In the genomic region with DNA sequence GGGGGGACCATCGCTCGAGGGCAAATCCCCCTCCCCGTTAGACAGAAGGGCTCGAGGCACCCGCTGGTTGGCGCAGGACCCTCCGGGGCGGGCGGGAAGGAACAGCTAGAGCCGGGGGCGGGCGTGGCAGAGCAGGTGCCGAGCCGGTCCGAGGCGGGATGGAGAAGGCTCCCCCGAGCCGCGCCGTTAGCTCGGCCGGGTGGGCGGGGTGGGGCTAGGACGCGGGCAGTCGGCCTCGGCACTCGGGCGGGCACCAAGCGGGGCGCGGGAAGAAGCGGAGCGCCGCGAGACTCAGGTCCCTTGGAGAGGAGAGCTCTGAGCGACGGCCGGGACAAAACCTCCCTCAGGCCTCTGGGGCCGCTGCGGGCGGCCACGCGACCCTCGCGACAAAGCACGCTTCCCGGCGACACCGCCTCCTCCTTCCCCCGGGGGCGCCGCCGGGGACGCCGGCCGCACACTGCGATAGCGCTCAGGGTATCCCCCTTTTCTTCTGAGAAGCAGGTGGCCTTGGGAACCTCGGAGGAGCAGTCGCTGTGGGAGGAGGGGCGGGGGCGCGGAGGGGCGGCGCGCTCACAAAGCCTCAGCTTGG, we compare ENCODE assay signal across 9 cellular contexts. TPM values are rescaled to one million over a fixed set of nuclear protein-coding genes. Genes with fewer than 3 reads are reported as not detected.
A peak's percentile ranks its signal among the peaks of the same experiment; 100 is the strongest.
DNase-seq lines count a peak whose midpoint lies in the region; ATAC-seq and TF ChIP-seq lines count a peak whose summit lies in the region.
"Had no signal": no experiment of that assay in that cellular context is flagged by ENCODE, and none has a peak within 500 bp of the region (broad histone marks: within the 10 kb centered on the region; RNA-seq: fewer than 3 reads in every experiment).

No MANE protein-coding gene starts in this region.

- peaks cover 14 to 25% (median 22%) of the 10 kb centered on the region in 4 donors for H3K4me1 ChIP-seq in transverse colon
- peaks cover 8% of the 10 kb centered on the region for H3K4me1 ChIP-seq in CD4-positive, alpha-beta memory T cell (ENCODE audit: insufficient read depth, low read length)

- no peaks in the 10 kb centered on the region for H3K36me3 ChIP-seq in transverse colon
- H3K36me3 ChIP-seq in CD4-positive, alpha-beta memory T cell (ENCODE audit: insufficient read depth, low read length) = no peaks in the 10 kb centered on the region

- H3K9me3 Mint-ChIP-seq in CD4-positive, alpha-beta memory T cell = no peaks in the 10 kb centered on the region

- no peak overlapping the region for H3K4me3 Mint-ChIP-seq in CD4-positive, alpha-beta memory T cell

- no peaks in the 10 kb centered on the region for H3K9me3 ChIP-seq in transverse colon
- no peaks in the 10 kb centered on the region for H3K9me3 ChIP-seq in CD4-positive, alpha-beta memory T cell (ENCODE audit: control insufficient read depth in 1 of 2, low read length in 2 of 2)

- H3K27ac Mint-ChIP-seq in CD4-positive, alpha-beta memory T cell = no peak overlapping the region

- TF ChIP-seq EP300 in transverse colon (IDR thresholded peaks at IDR 0.05; ENCODE audit: low read depth) = no peak

- no peaks in the 10 kb centered on the region for H3K36me3 Mint-ChIP-seq in CD4-positive, alpha-beta memory T cell

- DNase-seq in astrocyte of the spinal cord (ENCODE audit: low read depth, low spot score) (no peak), left kidney (ENCODE audit: low read depth, low spot score) (peak; percentile 78), transverse colon (no peak), HT-29 (ENCODE audit: low spot score) (no peak)
- no peak for DNase-seq in activated CD8-positive, alpha-beta memory T cell treated with anti-CD3 and anti-CD28 coated beads for 24 hours
- no peak for DNase-seq in CD4-positive, alpha-beta memory T cell

- H3K4me3 ChIP-seq in astrocyte of the spinal cord (ENCODE audit: low read depth, low read length) (peak overlapping the region; percentile 54), transverse colon (peak overlapping the region; percentile 53 to 87 (median 57))
- H3K4me3 ChIP-seq in CD4-positive, alpha-beta memory T cell (ENCODE audit: low read length in 2 of 2) = no peak overlapping the region

- peaks cover 15 to 25% of the 10 kb centered on the region in 2 donors for H3K27me3 Mint-ChIP-seq in CD4-positive, alpha-beta memory T cell

- POLR2A ChIA-PET in CD4-positive, alpha-beta memory T cell (lab: Charles Lee; ENCODE audit: partially characterized antibody) = no interaction called here

- WGBS in transverse colon (ENCODE audit: low coverage in 1 of 2), 2 donors = 5% methylated on average over 48 of the region's 67 CpGs; no CpG with 5 or more reads in 1 of the 2 donors

- CTCF ChIA-PET in CD4-positive, alpha-beta memory T cell (lab: Charles Lee; ENCODE audit: partially characterized antibody) = interaction anchor here (1.0 kb wide), 1 partner anchor 12 kb away, joined by 3 read pairs; no protein-coding TSS in a partner anchor

- peak overlapping the region in 2 of 4 donors; percentile 20 to 31 for H3K27ac ChIP-seq in transverse colon
- H3K27ac ChIP-seq in CD4-positive, alpha-beta memory T cell (ENCODE audit: low read depth, low read length) = no peak overlapping the region

- peaks cover 63% of the 10 kb centered on the region for H3K27me3 ChIP-seq in transverse colon
- H3K27me3 ChIP-seq in CD4-positive, alpha-beta memory T cell (ENCODE audit: insufficient read depth, low read length) = peaks cover 15% of the 10 kb centered on the region

- intact Hi-C loops in transverse colon (cut with DNase I; ENCODE audit: low total_unique reads) = no loop called here
- intact Hi-C loops in CD4-positive, alpha-beta memory T cell (cut with micrococcal nuclease) = no loop called here

- TF ChIP-seq POLR2A in transverse colon (IDR thresholded peaks at IDR 0.05) = no peak

- in situ Hi-C loops in astrocyte of the spinal cord (cut with HindIII; ENCODE audit: low sequenced_read_pairs) (no loop called here), transverse colon (cut with MboI; ENCODE audit: low pct_ligation_motif_present in 1 of 4, low pct_unique_long_range_greater_than_20kb in 1 of 4, low sequenced_read_pairs in 3 of 4) (loop anchor here in 2 of 4 donors (25.0 kb wide), 3 partner anchors 286 to 561 kb away; no protein-coding TSS in a partner anchor)

- no peak for TF ChIP-seq CTCF in astrocyte of the spinal cord (IDR thresholded peaks at IDR 0.05; ENCODE audit: low read depth, low read length)
- no peak for TF ChIP-seq CTCF in transverse colon (IDR thresholded peaks at IDR 0.05)

- peaks cover 0 to 4% (median 0%) of the 10 kb centered on the region in 4 donors for H3K4me1 Mint-ChIP-seq in CD4-positive, alpha-beta memory T cell

- peak; percentile 29 for ATAC-seq in GM18868 (IDR thresholded peaks at IDR 0.05; ENCODE audit: unreplicated experiment)
- ATAC-seq in HG03175 (IDR thresholded peaks at IDR 0.05; ENCODE audit: unreplicated experiment) = peak; percentile 22

RNA-seq across cellular contexts. Expression of a gene that starts 0.7 kb away (rescaled TPM):
- 10 to 100 TPM in 2 of 4 donors, 1 to 10 TPM in 2; 3.5 to 40.0 (median 14.5) TPM for total RNA-seq in transverse colon
- not detected in 2 replicates for total RNA-seq in HT-29 (2014; rRNA removed; shearing (Covaris generic))
- total RNA-seq in CD4-positive, alpha-beta memory T cell = not detected
- polyA plus RNA-seq in CD4-positive, alpha-beta memory T cell = not detected
- total RNA-seq: T-helper 1 cell treated with Interleukin-12 subunit alpha and Interleukin-12 subunit beta and Interleukin-4 antibody, amounts not matched to agents 30 ng/mL and 1 ng/mL, for 36 hours had no signal

Comparison
In these comparisons a context has a peak if more than half of its experiments do, and no peak if none do; other contexts are left out.
1. H3K4me3 ChIP-seq: peak in astrocyte of the spinal cord (single experiment) and transverse colon (4 of 4); none in CD4-positive, alpha-beta memory T cell (0 of 2).